ENCODE assay signal across 16 cellular contexts in the genomic region with DNA sequence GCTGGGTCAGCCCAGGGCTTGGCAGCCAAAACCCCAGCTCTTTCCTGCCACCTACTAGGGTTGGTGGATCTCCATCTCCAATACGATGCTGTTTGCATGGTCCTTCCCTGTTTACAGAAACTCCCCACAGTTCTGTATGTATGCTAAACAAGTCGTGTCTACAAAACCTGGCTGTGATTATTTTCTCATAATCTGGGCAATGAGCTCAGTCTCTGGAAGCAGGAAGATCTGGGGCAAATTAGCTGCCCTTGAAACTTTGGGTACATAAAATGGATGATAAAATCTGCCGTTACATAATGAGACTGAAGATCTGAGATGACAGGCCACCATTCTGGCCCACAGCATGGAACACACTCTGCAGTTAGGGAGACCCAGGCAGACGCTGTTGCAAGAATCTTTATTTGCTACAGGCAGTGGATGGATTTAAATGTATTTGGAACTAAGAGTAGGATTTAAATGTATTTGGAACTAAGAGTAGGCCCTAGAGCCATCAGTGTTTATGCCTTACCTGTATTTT. TPM values are rescaled to one million over a fixed set of nuclear protein-coding genes. Genes with fewer than 3 reads are reported as not detected.
DNase-seq lines count a peak whose midpoint lies in the region; ATAC-seq and TF ChIP-seq lines count a peak whose summit lies in the region.
"Had no signal": no experiment of that assay in that cellular context is flagged by ENCODE, and none has a peak within 500 bp of the region (broad histone marks: within the 10 kb centered on the region; RNA-seq: fewer than 3 reads in every experiment).

No MANE protein-coding gene starts in this region.

- intact Hi-C loops in Calu3 (cut with micrococcal nuclease; ENCODE audit: unreplicated experiment) (no loop called here), transverse colon (cut with DNase I; ENCODE audit: low total_unique reads) (no loop called here)

- CTCF ChIA-PET in Calu3 (lab: Charles Lee): interaction anchor here (0.7 to 2.2 kb wide), 3 partner anchors 97 to 224 kb away, joined by 3 to 4 read pairs (median 3); no protein-coding TSS in a partner anchor

- H3K9me3 ChIP-seq in transverse colon: peaks cover 0 to 4% of the 10 kb centered on the region in 2 donors
- H3K9me3 ChIP-seq: A549, BE2C had no signal

- H3K27ac ChIP-seq in transverse colon: peak overlapping the region in 3 of 4 donors; percentile 40 to 72 (median 49)
- H3K27ac ChIP-seq: A549, C4-2B, GM23248 had no signal

- BruUV-seq in Calu3 (replicated peaks; lab: Mats Ljungman, UMichigan): TSS peak; percentile 20

- H3K4me3 ChIP-seq in transverse colon: no peak overlapping the region
- H3K4me3 ChIP-seq: A549, GM23248 had no signal

- no peak for TF ChIP-seq EP300 in transverse colon (IDR thresholded peaks at IDR 0.05; ENCODE audit: low read depth)

- 46 to 83% methylated on average over 2 to 4 of the region's 4 CpGs for WGBS in transverse colon (ENCODE audit: low coverage in 1 of 2), 2 donors

- ATAC-seq in SK-N-SH treated with all-trans-retinoic acid at 6 μM for 48 hours: peak; percentile 19; the same call in 1 of the 3 replicates
- ATAC-seq: CD8-positive, alpha-beta T cell had no signal

- in situ Hi-C loops in transverse colon (cut with MboI; ENCODE audit: low pct_ligation_motif_present in 1 of 4, low pct_unique_long_range_greater_than_20kb in 1 of 4, low sequenced_read_pairs in 3 of 4): no loop called here

- no peak overlapping the region for H3K4me3 Mint-ChIP-seq in Calu3 (ENCODE audit: low read depth, unreplicated experiment)
- H3K4me3 Mint-ChIP-seq: CD8-positive, alpha-beta T cell had no signal

- no peak for TF ChIP-seq POLR2A in transverse colon (IDR thresholded peaks at IDR 0.05)

- H3K27me3 ChIP-seq in transverse colon: no peaks in the 10 kb centered on the region
- H3K27me3 ChIP-seq: BE2C had no signal

- DNase-seq in Calu3 (no peak), mesenteric fat pad (ENCODE audit: low spot score) (peak; percentile 4), transverse colon (no peak), HT-29 (ENCODE audit: low spot score) (no peak)
- DNase-seq in activated CD4-positive, alpha-beta T cell treated with anti-CD3 and anti-CD28 coated beads, Interleukin-2, amount 50 U/mL, for 48 hours: no peak
- no peak for DNase-seq in activated CD4-positive, alpha-beta T cell treated with anti-CD3 and anti-CD28 coated beads, Interleukin-2, amount 50 U/mL, for 1 hour
- DNase-seq: BE2C; CD8-positive, alpha-beta T cell; COR-L47; DMS53; GF-D8; GM23248; H7 had no signal

- peaks cover 17% of the 10 kb centered on the region for H3K36me3 Mint-ChIP-seq in Calu3 (ENCODE audit: insufficient read depth, unreplicated experiment)

- TF ChIP-seq CTCF in Calu3 (IDR thresholded peaks at IDR 0.05; ENCODE audit: unreplicated experiment) (no peak), transverse colon (IDR thresholded peaks at IDR 0.05) (no peak)

- peaks cover 3 to 12% (median 9%) of the 10 kb centered on the region in 4 donors for H3K4me1 ChIP-seq in transverse colon
- H3K4me1 ChIP-seq: A549 had no signal

- no peaks in the 10 kb centered on the region for H3K36me3 ChIP-seq in transverse colon

- H3K27me3 Mint-ChIP-seq in Calu3 (ENCODE audit: unreplicated experiment): no peaks in the 10 kb centered on the region

- no peak overlapping the region for H3K27ac Mint-ChIP-seq in Calu3 (ENCODE audit: unreplicated experiment)
- H3K27ac Mint-ChIP-seq: CD8-positive, alpha-beta T cell had no signal

- peaks cover 2% of the 10 kb centered on the region for H3K9me3 Mint-ChIP-seq in Calu3 (ENCODE audit: low read depth, unreplicated experiment)

- no peaks in the 10 kb centered on the region for H3K4me1 Mint-ChIP-seq in Calu3 (ENCODE audit: low read depth, unreplicated experiment)

TF ChIP-seq in SK-N-SH treated with all-trans-retinoic acid at 6 μM for 48 hours, 23 proteins besides CTCF, POLR2A, EP300 and RAD21:
- TF ChIP-seq TCF4 (CRISPR knock-in tag; IDR thresholded peaks at IDR 0.05; ENCODE audit: borderline replicate concordance) (0 out of 2 replicates have a peak, but pooled peaks have one; percentile 14), ARNTL (CRISPR knock-in tag; IDR thresholded peaks at IDR 0.05; ENCODE audit: borderline replicate concordance, low read depth) (no peak), SNAI2 (CRISPR knock-in tag; IDR thresholded peaks at IDR 0.05) (no peak), ZNF70 (CRISPR knock-in tag; IDR thresholded peaks at IDR 0.05) (no peak)

RNA-seq across cellular contexts. Expression of a gene that starts 31.7 kb away (rescaled TPM):
- total RNA-seq in Calu3 (2022) (16.1 and 21.2 TPM in 2 replicates), mesenteric fat pad (66.9 TPM), transverse colon (100 to 1,000 TPM; 224 to 338 (median 297) TPM)
- 11.9 and 28.4 TPM in 2 replicates for total RNA-seq in HT-29 (2014; rRNA removed; shearing (Covaris generic))

RNA-seq across cellular contexts. Expression of a gene that starts 47.0 kb away (rescaled TPM):
- total RNA-seq in Calu3 (2022) (31.6 and 33.5 TPM in 2 replicates), mesenteric fat pad (20.4 TPM), transverse colon (10 to 100 TPM in 3 of 4 donors, 1 to 10 TPM in 1; 9.8 to 25.4 (median 21.5) TPM)
- total RNA-seq in HT-29 (2014; rRNA removed; shearing (Covaris generic)): 16.7 and 19.1 TPM in 2 replicates
